Comparison of ENCODE assay signal across 16 cellular contexts in the genomic region with DNA sequence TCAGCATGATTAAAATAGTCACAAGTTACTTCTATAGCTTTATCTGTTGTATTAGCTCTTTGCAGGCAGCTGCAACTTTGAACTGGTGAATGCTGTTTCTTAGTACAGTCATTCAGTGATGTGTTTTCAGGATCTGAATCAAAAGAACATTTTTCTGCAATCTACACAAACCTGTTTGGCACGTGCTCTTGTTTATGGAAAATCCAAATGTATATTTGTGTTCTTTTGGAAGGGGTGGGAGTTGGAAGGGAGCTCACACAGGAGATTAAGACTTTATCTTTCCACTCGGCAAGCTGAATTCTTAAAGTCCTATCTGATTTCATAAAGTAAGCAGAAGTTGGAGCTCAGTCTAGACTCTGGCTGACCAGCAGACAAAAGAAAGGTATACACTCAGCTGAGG.
DNase-seq lines count a peak whose midpoint lies in the region; ATAC-seq, FAIRE-seq and TF ChIP-seq lines count a peak whose summit lies in the region.
"Had no signal": no experiment of that assay in that cellular context is flagged by ENCODE, and none has a peak within 500 bp of the region (broad histone marks: within the 10 kb centered on the region; RNA-seq: fewer than 3 reads in every experiment).

No MANE protein-coding gene starts in this region.

- TF ChIP-seq EP300 in A549 (IDR thresholded peaks at IDR 0.05) = no peak

- H3K27me3 Mint-ChIP-seq in nephron (ENCODE audit: low read depth) = no peaks in the 10 kb centered on the region
- H3K27me3 Mint-ChIP-seq: CD4-positive, CD25-positive, alpha-beta regulatory T cell; IgD-negative memory B cell had no signal

- 43% methylated on average over 2 of the region's 2 CpGs for WGBS in A549 (ENCODE audit: missing lambda C conversion rate)

- peaks cover 63% of the 10 kb centered on the region for H3K4me1 Mint-ChIP-seq in nephron
- H3K4me1 Mint-ChIP-seq: CD4-positive, CD25-positive, alpha-beta regulatory T cell; IgD-negative memory B cell had no signal

- H3K36me3 ChIP-seq in MG63 = no peaks in the 10 kb centered on the region
- H3K36me3 ChIP-seq: BLaER1 treated with 17β-estradiol and CSF1 and Interleukin-3, amounts not matched to agents 10 nM and 100 nM had no signal

- FAIRE-seq in A549 (lab: Jason Lieb, UNC) = no peak
- FAIRE-seq: GM12892 had no signal

- peak overlapping the region; percentile 73 to 86 (median 77) for H3K27ac Mint-ChIP-seq in nephron
- H3K27ac Mint-ChIP-seq: CD4-positive, CD25-positive, alpha-beta regulatory T cell; IgD-negative memory B cell had no signal

- H3K4me1 ChIP-seq in A549 = peaks cover 42% of the 10 kb centered on the region

- no peaks in the 10 kb centered on the region for H3K36me3 Mint-ChIP-seq in nephron (ENCODE audit: low read depth)
- H3K36me3 Mint-ChIP-seq: CD4-positive, CD25-positive, alpha-beta regulatory T cell; IgD-negative memory B cell had no signal

- H3K4me3 ChIP-seq in A549 = no peak overlapping the region
- no peak overlapping the region for H3K4me3 ChIP-seq in MG63
- H3K4me3 ChIP-seq: BLaER1 treated with 17β-estradiol and CSF1 and Interleukin-3, amounts not matched to agents 10 nM and 100 nM had no signal

- ATAC-seq in A549 = no peak

- no peaks in the 10 kb centered on the region for H3K9me3 ChIP-seq in A549
- no peaks in the 10 kb centered on the region for H3K9me3 ChIP-seq in MG63

- H3K27me3 ChIP-seq in MG63 = no peaks in the 10 kb centered on the region
- H3K27me3 ChIP-seq: BLaER1 treated with 17β-estradiol and CSF1 and Interleukin-3, amounts not matched to agents 10 nM and 100 nM had no signal

- TF ChIP-seq RAD21 in A549 (conservative IDR thresholded peaks at IDR 0.05 in 1 of 2, IDR thresholded peaks at IDR 0.05 in 1 of 2) = no peak

- CTCF ChIA-PET in A549 (lab: Yijun Ruan, JAX) = interaction anchor here (0.9 kb wide), 1 partner anchor 28 kb away, joined by 3 read pairs; no protein-coding TSS in a partner anchor

- POLR2A ChIA-PET in A549 (lab: Yijun Ruan, JAX) = no interaction called here

- TF ChIP-seq POLR2A in A549 (IDR thresholded peaks at IDR 0.05; ENCODE audit: low read length) = no peak

- TF ChIP-seq CTCF in A549 (IDR thresholded peaks at IDR 0.05) (no peak), nephron (IDR thresholded peaks at IDR 0.05; ENCODE audit: unreplicated experiment in 3 of 3) (no peak)

- peak overlapping the region; percentile 53 for H3K4me2 ChIP-seq in A549
- H3K4me2 ChIP-seq: BLaER1 treated with 17β-estradiol and CSF1 and Interleukin-3, amounts not matched to agents 10 nM and 100 nM had no signal

- H3K9me3 Mint-ChIP-seq in nephron = no peaks in the 10 kb centered on the region

- DNase-seq in A549 (ENCODE audit: low read depth in 1 of 2, low spot score in 1 of 2) (no peak), MG63 (peak; percentile 16), cerebellar cortex (ENCODE audit: low spot score) (peak; percentile 24), D341Med (ENCODE audit: low spot score) (no peak), DMS 273 (lab: John Stamatoyannopoulos, UW; ENCODE audit: unreplicated experiment) (no peak)
- DNase-seq in NK-92 treated with Interleukin-12 subunit alpha and Interleukin-12 subunit beta, amount 100 ng/mL, for 24 hours (lab: John Stamatoyannopoulos, UW) = no peak
- no peak for DNase-seq in stimulated activated naive CD4-positive, alpha-beta T cell treated with Interleukin-2 at 50 U/mL for 16 hours (lab: John Stamatoyannopoulos, UW)
- DNase-seq: CD4-positive, CD25-positive, alpha-beta regulatory T cell; DMS79; HCEC 1CT; KG1 had no signal

- H3K4me3 Mint-ChIP-seq in nephron = no peak overlapping the region
- H3K4me3 Mint-ChIP-seq: CD4-positive, CD25-positive, alpha-beta regulatory T cell; IgD-negative memory B cell had no signal

- H3K27ac ChIP-seq in A549 = peak overlapping the region; percentile 29 to 57; a peak in 4 of 6 replicates
- H3K27ac ChIP-seq: 22Rv1; BLaER1 treated with 17β-estradiol and CSF1 and Interleukin-3, amounts not matched to agents 10 nM and 100 nM had no signal

TF ChIP-seq in A549, 52 proteins besides CTCF, POLR2A, EP300 and RAD21:
- TF ChIP-seq PHF8 (IDR thresholded peaks at IDR 0.05; ENCODE audit: borderline replicate concordance, low read depth) (no peak), TP53 (CRISPR knock-in tag; IDR thresholded peaks at IDR 0.05) (no peak), HOXA7 (CRISPR knock-in tag; IDR thresholded peaks at IDR 0.05) (no peak), RNF2 (IDR thresholded peaks at IDR 0.05; ENCODE audit: borderline replicate concordance, low read depth) (no peak)
- TF ChIP-seq, protein P1, sequence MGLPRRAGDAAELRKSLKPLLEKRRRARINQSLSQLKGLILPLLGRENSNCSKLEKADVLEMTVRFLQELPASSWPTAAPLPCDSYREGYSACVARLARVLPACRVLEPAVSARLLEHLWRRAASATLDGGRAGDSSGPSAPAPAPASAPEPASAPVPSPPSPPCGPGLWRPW (IDR thresholded peaks at IDR 0.05) = no peak

Comparison
In these comparisons a context has a peak if more than half of its experiments do, and no peak if none do; other contexts are left out.
1. DNase-seq: peak in MG63 (single experiment) and cerebellar cortex (single experiment); none in A549 (0 of 2), D341Med (single experiment), NK-92 treated with Interleukin-12 subunit alpha and Interleukin-12 subunit beta, amount 100 ng/mL, for 24 hours (single experiment), stimulated activated naive CD4-positive, alpha-beta T cell treated with Interleukin-2 at 50 U/mL for 16 hours (single experiment) and DMS 273 (single experiment).